10 cellular contexts compared by ENCODE assay signal in genomic region chr17:68381076-68381900, GRCh38.
DNase-seq lines count a peak whose midpoint lies in the region; ATAC-seq and TF ChIP-seq lines count a peak whose summit lies in the region.
"Had no signal": no experiment of that assay in that cellular context is flagged by ENCODE, and none has a peak within 500 bp of the region (broad histone marks: within the 10 kb centered on the region; RNA-seq: fewer than 3 reads in every experiment).

No MANE protein-coding gene starts in this region.

- no peaks in the 10 kb centered on the region for H3K9me2 ChIP-seq in GM23248 (ENCODE audit: insufficient read depth)
- H3K9me2 ChIP-seq: SK-N-SH had no signal

- no peak for TF ChIP-seq CTCF in mucosa of descending colon (IDR thresholded peaks at IDR 0.05)

- no peaks in the 10 kb centered on the region for H3K79me2 ChIP-seq in GM23248 (ENCODE audit: insufficient read depth)

- intact Hi-C loops in mucosa of descending colon (cut with DNase I, micrococcal nuclease): no loop called here

- H4K20me1 ChIP-seq in GM23248 (ENCODE audit: insufficient read depth): no peaks in the 10 kb centered on the region

- WGBS in GM23248 (ENCODE audit: low coverage in 1 of 2, low lambda C conversion rate in 2 of 2, missing lambda C conversion rate in 2 of 2), 2 experiments: 19% methylated on average over 15 of the region's 15 CpGs

- no peak overlapping the region for H2AFZ ChIP-seq in GM23248

- H3K27ac ChIP-seq in GM23248: peak overlapping the region; percentile 98
- H3K27ac ChIP-seq: body of pancreas had no signal

- H3K36me3 ChIP-seq in GM23248 (ENCODE audit: low read depth): no peaks in the 10 kb centered on the region
- no peaks in the 10 kb centered on the region for H3K36me3 ChIP-seq in mucosa of descending colon (ENCODE audit: low read depth)
- no peaks in the 10 kb centered on the region for H3K36me3 ChIP-seq in HAP-1 (replicated peaks)

- peak; percentile 24 for ATAC-seq in mucosa of descending colon
- ATAC-seq in GM21360 (IDR thresholded peaks at IDR 0.05; ENCODE audit: unreplicated experiment): no peak
- ATAC-seq: body of pancreas had no signal

- H3K9me3 ChIP-seq in GM23248 (ENCODE audit: low read depth): no peaks in the 10 kb centered on the region
- no peaks in the 10 kb centered on the region for H3K9me3 ChIP-seq in mucosa of descending colon
- H3K9me3 ChIP-seq in HAP-1: no peaks in the 10 kb centered on the region
- H3K9me3 ChIP-seq: body of pancreas, SK-N-SH had no signal

- H3K27me3 ChIP-seq in GM23248 (replicated peaks; ENCODE audit: insufficient read depth) (no peaks in the 10 kb centered on the region), HAP-1 (ENCODE audit: low read depth) (no peaks in the 10 kb centered on the region)
- H3K27me3 ChIP-seq: body of pancreas had no signal

- in situ Hi-C loops in GM23248 (cut with MboI) (no loop called here), HAP-1 (cut with MboI; ENCODE audit: low sequenced_read_pairs) (no loop called here)

- H3K4me3 ChIP-seq in GM23248: no peak overlapping the region
- no peak overlapping the region for H3K4me3 ChIP-seq in mucosa of descending colon
- no peak overlapping the region for H3K4me3 ChIP-seq in HAP-1
- H3K4me3 ChIP-seq: body of pancreas had no signal

- H3K4me2 ChIP-seq in GM23248 (ENCODE audit: unreplicated experiment): peak overlapping the region; percentile 61
- H3K4me2 ChIP-seq: SK-N-SH had no signal

- H3F3A ChIP-seq in GM23248 (ENCODE audit: insufficient read depth): peaks cover 58% of the 10 kb centered on the region

- peak; percentile 79 for DNase-seq in AG20443 (ENCODE audit: low spot score)
- peak; percentile 100 for DNase-seq in GM23248
- DNase-seq in astrocyte of the hippocampus (ENCODE audit: low read depth, low spot score): peak; percentile 83
- DNase-seq in mucosa of descending colon: no peak
- DNase-seq in medulla oblongata (ENCODE audit: extremely low spot score): no peak
- DNase-seq in NCI-H1105 (lab: John Stamatoyannopoulos, UW): no peak
- no peak for DNase-seq in HAP-1 (ENCODE audit: low spot score in 2 of 2)
- DNase-seq: SK-N-SH had no signal

- peak overlapping the region; percentile 81 for H3K9ac ChIP-seq in GM23248
- H3K9ac ChIP-seq: SK-N-SH had no signal

- H3K4me1 ChIP-seq in GM23248 (ENCODE audit: insufficient read depth) (peaks cover 63% of the 10 kb centered on the region), mucosa of descending colon (ENCODE audit: low read depth) (no peaks in the 10 kb centered on the region), HAP-1 (no peaks in the 10 kb centered on the region; the same call in 1 of the 2 replicates)

Comparison
In these comparisons a context has a peak if more than half of its experiments do, and no peak if none do; other contexts are left out.
1. DNase-seq: peak in AG20443 (single experiment), GM23248 (single experiment) and astrocyte of the hippocampus (single experiment); none in mucosa of descending colon (0 of 3), medulla oblongata (single experiment), NCI-H1105 (single experiment) and HAP-1 (0 of 2).